ENCODE assay signal across 15 cellular contexts in the genomic region with DNA sequence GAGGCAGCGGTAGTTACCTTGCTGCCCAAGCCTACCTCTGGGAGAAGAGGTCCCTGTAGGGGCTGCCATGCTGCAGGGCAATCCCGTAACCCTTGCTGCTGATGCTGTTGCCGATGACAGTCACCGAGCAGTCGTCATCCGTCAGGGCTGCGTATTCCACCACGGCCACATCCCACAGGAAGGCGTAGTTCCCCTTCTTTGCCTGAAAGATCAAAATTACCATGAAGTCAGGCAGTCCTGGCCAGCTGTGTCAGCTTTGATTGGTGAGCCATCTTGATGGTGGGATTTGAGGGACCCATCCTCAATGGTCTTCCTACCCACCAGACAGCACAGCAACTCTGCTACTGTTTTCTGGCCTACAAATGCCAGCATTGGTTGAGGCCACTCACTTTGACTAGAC.
DNase-seq lines count a peak whose midpoint lies in the region; ATAC-seq, FAIRE-seq and TF ChIP-seq lines count a peak whose summit lies in the region.
"Had no signal": no experiment of that assay in that cellular context is flagged by ENCODE, and none has a peak within 500 bp of the region (broad histone marks: within the 10 kb centered on the region; RNA-seq: fewer than 3 reads in every experiment).

No MANE protein-coding gene starts in this region.

- no peaks in the 10 kb centered on the region for H3K36me3 Mint-ChIP-seq in neural progenitor cell
- H3K36me3 Mint-ChIP-seq: CD8-positive, alpha-beta T cell had no signal

- no peak for TF ChIP-seq POLR2A in heart left ventricle (IDR thresholded peaks at IDR 0.05)

- H3K27ac ChIP-seq in right atrium auricular region (no peak overlapping the region), heart left ventricle (no peak overlapping the region), neural progenitor cell (no peak overlapping the region)
- H3K27ac ChIP-seq: BLaER1 treated with 17β-estradiol and CSF1 and Interleukin-3, amounts not matched to agents 10 nM and 100 nM had no signal

- H3K4me1 ChIP-seq in right atrium auricular region = no peaks in the 10 kb centered on the region
- H3K4me1 ChIP-seq in heart left ventricle = no peaks in the 10 kb centered on the region
- H3K4me1 ChIP-seq in neural progenitor cell = no peaks in the 10 kb centered on the region

- no peaks in the 10 kb centered on the region for H3K79me2 ChIP-seq in neural progenitor cell (ENCODE audit: low read depth)

- no peak overlapping the region for H3K9ac ChIP-seq in neural progenitor cell
- H3K9ac ChIP-seq: BLaER1 treated with 17β-estradiol and CSF1 and Interleukin-3, amounts not matched to agents 10 nM and 100 nM had no signal

- intact Hi-C loops in heart left ventricle (cut with DNase I) = no loop called here

- no peaks in the 10 kb centered on the region for H4K20me1 ChIP-seq in neural progenitor cell (ENCODE audit: low read depth)
- H4K20me1 ChIP-seq: BLaER1 treated with 17β-estradiol and CSF1 and Interleukin-3, amounts not matched to agents 10 nM and 100 nM had no signal

- H3K27me3 ChIP-seq in right atrium auricular region (no peaks in the 10 kb centered on the region), heart left ventricle (no peaks in the 10 kb centered on the region), neural progenitor cell (no peaks in the 10 kb centered on the region)
- H3K27me3 ChIP-seq: BLaER1 treated with 17β-estradiol and CSF1 and Interleukin-3, amounts not matched to agents 10 nM and 100 nM had no signal

- H3K4me2 ChIP-seq in neural progenitor cell = no peak overlapping the region
- H3K4me2 ChIP-seq: BLaER1 treated with 17β-estradiol and CSF1 and Interleukin-3, amounts not matched to agents 10 nM and 100 nM; GM23338 had no signal

- H2AFZ ChIP-seq in neural progenitor cell (replicated peaks) = no peak overlapping the region
- H2AFZ ChIP-seq: GM23338 had no signal

- H3K36me3 ChIP-seq in right atrium auricular region (no peaks in the 10 kb centered on the region), heart left ventricle (no peaks in the 10 kb centered on the region), neural progenitor cell (no peaks in the 10 kb centered on the region)
- H3K36me3 ChIP-seq: BLaER1 treated with 17β-estradiol and CSF1 and Interleukin-3, amounts not matched to agents 10 nM and 100 nM had no signal

- H3K9me3 Mint-ChIP-seq in neural progenitor cell = no peaks in the 10 kb centered on the region
- H3K9me3 Mint-ChIP-seq: CD8-positive, alpha-beta T cell had no signal

- no peaks in the 10 kb centered on the region for H3F3A ChIP-seq in neural progenitor cell (ENCODE audit: low read depth)

- ATAC-seq in heart left ventricle (no peak), HG03159 (IDR thresholded peaks at IDR 0.05; ENCODE audit: unreplicated experiment) (no peak)
- ATAC-seq: CD8-positive, alpha-beta T cell; GM23338 had no signal

- DNase-seq in right atrium auricular region (ENCODE audit: low spot score) (peak; percentile 51), heart left ventricle (no peak), neural progenitor cell (ENCODE audit: low spot score) (no peak), urothelium cell line (ENCODE audit: low spot score) (no peak), RKO (ENCODE audit: low spot score) (no peak)
- no peak for DNase-seq in central memory CD4-positive, alpha-beta T cell
- DNase-seq: 8988T, Calu3, DMS79 treated with DMSO at 0.1 percent for 48 hours, GF-D8, H7 had no signal

- peak overlapping the region; percentile 21 for H3K4me3 Mint-ChIP-seq in neural progenitor cell
- H3K4me3 Mint-ChIP-seq: CD8-positive, alpha-beta T cell; GM23338 had no signal

- no peak overlapping the region for H3K4me3 ChIP-seq in right atrium auricular region
- H3K4me3 ChIP-seq in heart left ventricle = no peak overlapping the region
- H3K4me3 ChIP-seq in neural progenitor cell = no peak overlapping the region
- H3K4me3 ChIP-seq: BLaER1 treated with 17β-estradiol and CSF1 and Interleukin-3, amounts not matched to agents 10 nM and 100 nM; GM23338 had no signal

- WGBS in heart left ventricle, 4 donors = 94 to 96% (median 95%) methylated on average over 9 of the region's 9 CpGs

- H3K27ac Mint-ChIP-seq in neural progenitor cell = no peak overlapping the region
- H3K27ac Mint-ChIP-seq: CD8-positive, alpha-beta T cell; GM23338 had no signal

- H3K9me3 ChIP-seq in right atrium auricular region = no peaks in the 10 kb centered on the region
- H3K9me3 ChIP-seq in heart left ventricle = no peaks in the 10 kb centered on the region
- H3K9me3 ChIP-seq in neural progenitor cell (ENCODE audit: low read depth) = no peaks in the 10 kb centered on the region
- H3K9me3 ChIP-seq: BLaER1 treated with 17β-estradiol and CSF1 and Interleukin-3, amounts not matched to agents 10 nM and 100 nM had no signal

- peaks cover 3% of the 10 kb centered on the region for H3K4me1 Mint-ChIP-seq in neural progenitor cell
- H3K4me1 Mint-ChIP-seq: GM23338 had no signal

- FAIRE-seq in urothelium cell line (lab: Jason Lieb, UNC) = peak; percentile 61

- H3K27me3 Mint-ChIP-seq in neural progenitor cell (ENCODE audit: insufficient read depth, low read depth) = peaks cover 7% of the 10 kb centered on the region

- TF ChIP-seq CTCF in right atrium auricular region (IDR thresholded peaks at IDR 0.05) = no peak
- TF ChIP-seq CTCF in heart left ventricle (IDR thresholded peaks at IDR 0.05) = no peak
- TF ChIP-seq CTCF in neural progenitor cell (IDR thresholded peaks at IDR 0.05) = no peak
